ENCODE assay signal across 8 cellular contexts in the genomic region with DNA sequence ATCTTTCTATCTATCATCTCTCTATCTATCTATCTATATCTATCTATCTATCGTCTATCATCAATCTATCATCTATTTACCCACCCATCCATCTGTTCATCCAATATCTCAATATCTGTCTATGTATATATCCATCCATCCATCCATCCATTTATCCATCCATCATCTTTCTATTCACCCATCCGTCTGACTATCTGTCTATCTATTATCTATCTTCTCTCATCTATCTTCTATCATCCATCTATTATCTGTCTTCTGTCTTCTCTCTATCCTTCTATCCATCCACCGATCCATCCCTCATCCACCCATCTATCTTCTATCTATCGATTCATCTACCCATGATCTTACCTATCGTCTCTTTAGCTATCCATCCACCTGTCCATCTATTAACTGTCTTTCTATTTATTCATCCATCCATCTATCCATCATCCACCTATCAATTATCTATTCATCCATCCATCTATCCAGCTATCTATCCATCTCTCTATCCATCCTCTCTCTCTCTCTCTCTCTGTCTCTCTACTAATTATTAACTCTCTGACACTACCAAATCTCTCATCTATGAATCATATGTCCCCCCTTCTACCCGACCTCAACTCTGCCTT.
"Had no signal": no experiment of that assay in that cellular context is flagged by ENCODE, and none has a peak within 500 bp of the region (broad histone marks: within the 10 kb centered on the region; RNA-seq: fewer than 3 reads in every experiment).

No MANE protein-coding gene starts in this region.

- H3K27ac ChIP-seq: HL-60, KMS-11 had no signal

- H3K9ac ChIP-seq: KMS-11 had no signal

- DNase-seq: IMR-90, KBM-7, KG1 had no signal

- H3K4me2 ChIP-seq: KMS-11 had no signal

- H3K4me3 ChIP-seq: K562 had no signal

- FAIRE-seq: HepG2, HTR-8/SVneo, K562 had no signal
